In genomic region chr14:92121670-92122350, GRCh38 we compare ENCODE assay signal across 1 cellular context.
TF ChIP-seq lines count a peak whose summit lies in the region.

TSS of gene CPSF2 (plus strand) at chr14:92121969. CDS start at chr14:92130985, 9,016 bp downstream.
TSS of gene NDUFB1 (minus strand) at chr14:92121706. CDS start at chr14:92117637, 4,069 bp downstream.

TF ChIP-seq in HepG2, 621 proteins besides CTCF, POLR2A, EP300 and RAD21 (continued from another document and continues in another):
- peak; percentile 58 to 91; a peak in 3 of 4 replicates for TF ChIP-seq HMGXB4 (CRISPR knock-in tag; IDR thresholded peaks at IDR 0.05; ENCODE audit: borderline replicate concordance in 1 of 2, low read depth in 1 of 2)
- no peak for TF ChIP-seq RFX5 (IDR thresholded peaks at IDR 0.05; ENCODE audit: low read depth, low read length)
- TF ChIP-seq ZNF615 (CRISPR knock-in tag; IDR thresholded peaks at IDR 0.05; ENCODE audit: borderline replicate concordance) = no peak
- no peak for TF ChIP-seq GRHL1 (CRISPR knock-in tag; conservative IDR thresholded peaks at IDR 0.05)
- 0 out of 2 replicates have a peak, but pooled peaks have one; percentile 7 for TF ChIP-seq JUND (CRISPR knock-in tag; IDR thresholded peaks at IDR 0.05)
- TF ChIP-seq ZNF296 (CRISPR knock-in tag; conservative IDR thresholded peaks at IDR 0.05) = no peak
- no peak for TF ChIP-seq ZNF503 (CRISPR knock-in tag; IDR thresholded peaks at IDR 0.05)
- peak; percentile 63 for TF ChIP-seq MAX (IDR thresholded peaks at IDR 0.05)
- TF ChIP-seq U2AF1 (optimal IDR thresholded peaks at IDR 0.05; ENCODE audit: low read depth, low read length) = no peak
- TF ChIP-seq SP5 (CRISPR knock-in tag; IDR thresholded peaks at IDR 0.05; ENCODE audit: borderline replicate concordance, low read depth) = no peak
- no peak; the same call in 1 of the 2 replicates for TF ChIP-seq LBX2 (CRISPR knock-in tag; IDR thresholded peaks at IDR 0.05; ENCODE audit: borderline replicate concordance)
- peak; percentile 44; the same call in 1 of the 2 replicates for TF ChIP-seq ZNF563 (CRISPR knock-in tag; IDR thresholded peaks at IDR 0.05)
- no peak for TF ChIP-seq ZNF276 (CRISPR knock-in tag; IDR thresholded peaks at IDR 0.05; ENCODE audit: low read depth)
- TF ChIP-seq ARID4A (CRISPR knock-in tag; IDR thresholded peaks at IDR 0.05; ENCODE audit: borderline replicate concordance) = peak; percentile 88
- no peak for TF ChIP-seq ZSCAN22 (CRISPR knock-in tag; IDR thresholded peaks at IDR 0.05)
- TF ChIP-seq ETV6 (CRISPR knock-in tag; conservative IDR thresholded peaks at IDR 0.05) = no peak
- TF ChIP-seq MAF1 (CRISPR knock-in tag; IDR thresholded peaks at IDR 0.05; ENCODE audit: borderline replicate concordance) = 0 out of 2 replicates have a peak, but pooled peaks have one; percentile 61
- TF ChIP-seq ZFP36L2 (CRISPR knock-in tag; IDR thresholded peaks at IDR 0.05) = no peak
- TF ChIP-seq HOXD1 (CRISPR knock-in tag; IDR thresholded peaks at IDR 0.05) = peak; percentile 50; the same call in 1 of the 2 replicates
- no peak for TF ChIP-seq FLYWCH1 (CRISPR knock-in tag; IDR thresholded peaks at IDR 0.05)
- no peak for TF ChIP-seq KLF9 (CRISPR knock-in tag; IDR thresholded peaks at IDR 0.05; ENCODE audit: low read depth)
- TF ChIP-seq HMG20B (CRISPR knock-in tag; conservative IDR thresholded peaks at IDR 0.05) = no peak
- TF ChIP-seq ZSCAN29 (CRISPR knock-in tag; conservative IDR thresholded peaks at IDR 0.05) = no peak
- peak; percentile 95 for TF ChIP-seq RBFOX2 (IDR thresholded peaks at IDR 0.05; ENCODE audit: low read depth, low read length)
- TF ChIP-seq THAP9 (CRISPR knock-in tag; IDR thresholded peaks at IDR 0.05; ENCODE audit: borderline replicate concordance) = peak; percentile 72
- 0 out of 2 replicates have a peak, but pooled peaks have one; percentile 53 for TF ChIP-seq ZNF33A (CRISPR knock-in tag; IDR thresholded peaks at IDR 0.05; ENCODE audit: borderline replicate concordance)
- TF ChIP-seq MTF1 (CRISPR knock-in tag; IDR thresholded peaks at IDR 0.05) = no peak
- peak; percentile 66 for TF ChIP-seq ZMYM4 (CRISPR knock-in tag; IDR thresholded peaks at IDR 0.05)
- peak; percentile 88 for TF ChIP-seq ZNF547 (CRISPR knock-in tag; IDR thresholded peaks at IDR 0.05)
- no peak for TF ChIP-seq XBP1 (CRISPR knock-in tag; IDR thresholded peaks at IDR 0.05)
- peak; percentile 0; the same call in 1 of the 2 replicates for TF ChIP-seq MIER3 (CRISPR knock-in tag; IDR thresholded peaks at IDR 0.05; ENCODE audit: borderline replicate concordance)
- TF ChIP-seq DZIP1 (CRISPR knock-in tag; IDR thresholded peaks at IDR 0.05) = peak; percentile 46; the same call in 1 of the 2 replicates
- TF ChIP-seq MED8 (CRISPR knock-in tag; IDR thresholded peaks at IDR 0.05; ENCODE audit: insufficient replicate concordance) = no peak
- no peak; the same call in none of the 2 replicates for TF ChIP-seq MYC (CRISPR knock-in tag; IDR thresholded peaks at IDR 0.05; ENCODE audit: borderline replicate concordance)
- TF ChIP-seq ZNF598 (CRISPR knock-in tag; IDR thresholded peaks at IDR 0.05; ENCODE audit: borderline replicate concordance) = peak; percentile 82
- no peak for TF ChIP-seq ZNF10 (CRISPR knock-in tag; IDR thresholded peaks at IDR 0.05; ENCODE audit: borderline replicate concordance, low read depth)
- no peak for TF ChIP-seq ZNF746 (CRISPR knock-in tag; IDR thresholded peaks at IDR 0.05)
- TF ChIP-seq ZNF740 (CRISPR knock-in tag; IDR thresholded peaks at IDR 0.05) = 0 out of 2 replicates have a peak, but pooled peaks have one; percentile 31
- TF ChIP-seq ZC3H4 (CRISPR knock-in tag; IDR thresholded peaks at IDR 0.05; ENCODE audit: borderline replicate concordance) = no peak
- no peak; the same call in 1 of the 2 replicates for TF ChIP-seq TFE3 (CRISPR knock-in tag; IDR thresholded peaks at IDR 0.05)
